14 cellular contexts compared by ENCODE assay signal in the genomic region with DNA sequence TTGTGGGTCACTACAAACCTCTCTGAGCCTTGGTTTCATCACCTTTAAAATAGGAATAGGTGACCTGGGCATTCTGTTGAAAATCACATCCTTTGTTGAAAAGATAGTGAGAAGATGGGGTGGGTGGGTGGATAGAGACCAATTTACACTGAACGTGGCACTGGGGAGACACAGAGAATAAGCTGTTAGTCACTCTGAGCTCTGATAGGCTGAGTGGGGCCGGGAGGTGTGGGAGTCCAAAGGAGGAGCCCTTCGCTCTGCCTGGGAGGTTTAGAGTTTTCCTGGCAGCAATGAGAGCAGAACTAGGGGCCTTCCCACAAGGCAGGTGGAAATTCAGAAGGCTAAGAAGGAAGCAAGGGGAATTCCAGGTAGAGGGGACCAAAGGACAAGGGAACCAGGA.
"Had no signal": no experiment of that assay in that cellular context is flagged by ENCODE, and none has a peak within 500 bp of the region (broad histone marks: within the 10 kb centered on the region; RNA-seq: fewer than 3 reads in every experiment).

No MANE protein-coding gene starts in this region.

- H3K4me3 ChIP-seq: ascending aorta, breast epithelium, psoas muscle, sigmoid colon, tibial artery, uterus had no signal

- H3K4me1 ChIP-seq: ascending aorta, breast epithelium, foreskin keratinocyte, tibial artery, uterus had no signal

- ATAC-seq: effector memory CD8-positive, alpha-beta T cell; foreskin keratinocyte; psoas muscle had no signal

- H3K27me3 ChIP-seq: ascending aorta, breast epithelium, sigmoid colon, tibial artery, uterus had no signal

- H3K9me3 ChIP-seq: ascending aorta, breast epithelium, psoas muscle, sigmoid colon, tibial artery, uterus had no signal

- DNase-seq: activated CD4-positive, alpha-beta T cell treated with anti-CD3 and anti-CD28 coated beads for 4 hours; activated T-cell treated with anti-CD3 and anti-CD28 coated beads for 4 hours; dermis blood vessel endothelial cell; effector memory CD8-positive, alpha-beta T cell; foreskin keratinocyte; kidney glomerular epithelial cell; psoas muscle; sigmoid colon; stimulated activated CD4-positive, alpha-beta T cell treated with anti-CD3 and anti-CD28 coated beads, Interleukin-2, amount 100 ng/mL, for 24 hours; T1000; tibial artery; uterus had no signal

- H3K36me3 ChIP-seq: ascending aorta, breast epithelium, sigmoid colon, tibial artery, uterus had no signal

- H3K27ac ChIP-seq: ascending aorta, breast epithelium, foreskin keratinocyte, psoas muscle, sigmoid colon, tibial artery, uterus had no signal
